11 cellular contexts compared by ENCODE assay signal in genomic region chr17:69060835-69061234, GRCh38. TPM values are rescaled to one million over a fixed set of nuclear protein-coding genes. Genes with fewer than 3 reads are reported as not detected.
DNase-seq lines count a peak whose midpoint lies in the region; ATAC-seq and TF ChIP-seq lines count a peak whose summit lies in the region.
"Had no signal": no experiment of that assay in that cellular context is flagged by ENCODE, and none has a peak within 500 bp of the region (broad histone marks: within the 10 kb centered on the region; RNA-seq: fewer than 3 reads in every experiment).

Gene ABCA9, minus strand, starts transcription at chr17:69060927. Its CDS starts 9,801 bp downstream, at chr17:69051126.

- no peaks in the 10 kb centered on the region for H3K27me3 ChIP-seq in OCI-LY3 (ENCODE audit: low read depth, low read length)
- no peaks in the 10 kb centered on the region for H3K27me3 ChIP-seq in dorsolateral prefrontal cortex
- H3K27me3 ChIP-seq in thoracic aorta (replicated peaks; ENCODE audit: insufficient read depth), result no peaks in the 10 kb centered on the region
- H3K27me3 ChIP-seq: SJSA1 had no signal

- H3K27me3 Mint-ChIP-seq in mesothelial cell of epicardium (ENCODE audit: low read depth), result peaks cover 11% of the 10 kb centered on the region

- H3K4me3 ChIP-seq in OCI-LY3 (ENCODE audit: low read length) (no peak within 1 kb of the TSS), dorsolateral prefrontal cortex (peak within 1 kb of the TSS in 26 of 59 donors; percentile 2 to 35 (median 16)), thoracic aorta (no peak within 1 kb of the TSS)
- H3K4me3 ChIP-seq: SJSA1 had no signal

- H4K20me1 ChIP-seq in OCI-LY3 (ENCODE audit: insufficient read depth, low read length), result no peaks in the 10 kb centered on the region

- no peaks in the 10 kb centered on the region for H3K36me3 ChIP-seq in OCI-LY3 (replicated peaks; ENCODE audit: low read depth, low read length)
- no peaks in the 10 kb centered on the region for H3K36me3 ChIP-seq in thoracic aorta
- H3K36me3 ChIP-seq: SJSA1 had no signal

- peaks cover 20% of the 10 kb centered on the region for H3K4me1 Mint-ChIP-seq in mesothelial cell of epicardium

- TF ChIP-seq CTCF in OCI-LY3 (IDR thresholded peaks at IDR 0.05; ENCODE audit: low read depth, low read length), result no peak
- TF ChIP-seq CTCF in dorsolateral prefrontal cortex (IDR thresholded peaks at IDR 0.05 in 54 of 56, conservative IDR thresholded peaks at IDR 0.05 in 2 of 56; ENCODE audit: low read depth in 1 of 56, partially characterized antibody in 56 of 56), result no peak
- TF ChIP-seq CTCF in mesothelial cell of epicardium (IDR thresholded peaks at IDR 0.05; ENCODE audit: unreplicated experiment), result no peak
- no peak for TF ChIP-seq CTCF in thoracic aorta (IDR thresholded peaks at IDR 0.05)

- ATAC-seq in thoracic aorta (ENCODE audit: insufficient number of reproducible peaks, low FRiP score, low read depth) (no peak), HG03469 (IDR thresholded peaks at IDR 0.05; ENCODE audit: unreplicated experiment) (no peak), HG03045 (IDR thresholded peaks at IDR 0.05; ENCODE audit: unreplicated experiment) (no peak), GM18870 (IDR thresholded peaks at IDR 0.05; ENCODE audit: unreplicated experiment) (no peak)
- ATAC-seq: left colon had no signal

- H3K4me3 Mint-ChIP-seq in mesothelial cell of epicardium, result no peak within 1 kb of the TSS

- H3K27ac Mint-ChIP-seq in mesothelial cell of epicardium, result peak within 1 kb of the TSS; percentile 70

- H3K9me3 ChIP-seq in OCI-LY3 (ENCODE audit: insufficient read depth, low read length) (peaks cover 4% of the 10 kb centered on the region; the same call in 1 of the 2 replicates), thoracic aorta (peaks cover 3% of the 10 kb centered on the region)
- H3K9me3 ChIP-seq: SJSA1 had no signal

- H3K4me1 ChIP-seq in OCI-LY3 (ENCODE audit: low read length) (peaks cover 15% of the 10 kb centered on the region), thoracic aorta (ENCODE audit: control insufficient read depth in 1 of 2, low read depth in 2 of 2) (peaks cover 0 to 6% of the 10 kb centered on the region in 2 donors)
- H3K4me1 ChIP-seq: SJSA1 had no signal

- H3K9me3 Mint-ChIP-seq in mesothelial cell of epicardium, result peaks cover 26% of the 10 kb centered on the region

- no peak within 1 kb of the TSS for H3K4me2 ChIP-seq in OCI-LY3 (ENCODE audit: low read length)

- no peak within 1 kb of the TSS for H3K9ac ChIP-seq in OCI-LY3 (ENCODE audit: low read length)

- intact Hi-C loops in dorsolateral prefrontal cortex (cut with DNase I), result loop anchor here in 1 of 2 donors (10.0 kb wide), 1 partner anchor 174 kb away; no protein-coding TSS in a partner anchor

- H3K79me2 ChIP-seq in OCI-LY3 (ENCODE audit: low read length), result no peaks in the 10 kb centered on the region

- H3K36me3 Mint-ChIP-seq in mesothelial cell of epicardium, result peaks cover 4% of the 10 kb centered on the region

- DNase-seq in dorsolateral prefrontal cortex (no peak), mesothelial cell of epicardium (ENCODE audit: low spot score in 2 of 2, unreplicated experiment in 2 of 2) (no peak), thoracic aorta (ENCODE audit: low spot score) (no peak)
- DNase-seq: activated CD8-positive, alpha-beta memory T cell treated with anti-CD3 and anti-CD28 coated beads for 24 hours; left colon; stimulated activated CD4-positive, alpha-beta T cell treated with anti-CD3 and anti-CD28 coated beads, Interleukin-4, amount 100 ng/mL, for 4 hours had no signal

- H2AFZ ChIP-seq in OCI-LY3 (ENCODE audit: low read depth, low read length), result peak within 1 kb of the TSS; percentile 57; the same call in 1 of the 2 replicates

- H3K27ac ChIP-seq in OCI-LY3 (ENCODE audit: low read length) (no peak within 1 kb of the TSS), dorsolateral prefrontal cortex (peak within 1 kb of the TSS in 51 of 59 donors; percentile 1 to 72 (median 39)), thoracic aorta (no peak within 1 kb of the TSS)
- H3K27ac ChIP-seq: SJSA1 had no signal

RNA-seq across cellular contexts. Expression of gene ABCA9, which starts in this region (rescaled TPM):
- total RNA-seq in dorsolateral prefrontal cortex (10 to 100 TPM in 111 of 120 experiments, 1 to 10 TPM in 9; 6.9 to 33.3 (median 16.5) TPM), mesothelial cell of epicardium (0.86 to 1.5 TPM (median 1.3 TPM) in 3 replicates), thoracic aorta (10 to 100 TPM; 31.5 to 38.6 TPM)
- total RNA-seq: SJSA1 had no signal

Comparison
In these comparisons a context has a peak if more than half of its experiments do, and no peak if none do; other contexts are left out.
1. H3K27ac ChIP-seq: peak in dorsolateral prefrontal cortex (51 of 59); none in OCI-LY3 (single experiment) and thoracic aorta (0 of 2).